In the genomic region with DNA sequence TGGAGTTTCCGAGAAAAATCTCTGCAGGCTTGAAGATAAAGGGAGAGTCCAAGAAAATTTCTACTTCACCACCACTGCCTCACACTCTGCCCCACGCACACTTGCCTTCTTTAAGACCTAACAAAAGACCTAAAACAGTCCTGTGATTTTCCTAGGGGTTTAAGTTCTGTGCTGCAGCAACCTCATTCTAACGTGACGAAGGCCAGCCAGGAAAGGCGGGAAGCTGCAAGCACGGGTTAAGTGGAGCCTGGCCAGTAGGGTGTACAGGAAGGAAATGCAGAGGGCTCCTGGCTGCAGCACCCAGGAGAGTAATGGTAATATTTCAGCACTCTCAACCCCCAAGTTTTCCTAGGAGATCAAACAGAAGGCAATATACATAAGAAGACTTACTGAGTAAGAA, we compare ENCODE assay signal across 8 cellular contexts. TPM values are rescaled to one million over a fixed set of nuclear protein-coding genes. Genes with fewer than 3 reads are reported as not detected.
A peak's percentile ranks its signal among the peaks of the same experiment; 100 is the strongest.
DNase-seq lines count a peak whose midpoint lies in the region; ATAC-seq and TF ChIP-seq lines count a peak whose summit lies in the region.

No MANE protein-coding gene starts in this region.

- peak overlapping the region; percentile 72 to 84 for H3K4me3 ChIP-seq in foreskin fibroblast (ENCODE audit: low read depth in 1 of 2, low read length in 2 of 2)

- DNase-seq in DMS79 treated with DMSO at 0.1 percent for 48 hours (lab: John Stamatoyannopoulos, UW), result peak; percentile 48
- no peak for DNase-seq in T-helper 17 cell
- DNase-seq in foreskin fibroblast, result peak in 1 of 2 donors; percentile 57
- peak; percentile 40 for DNase-seq in occipital lobe (lab: John Stamatoyannopoulos, UW)
- no peak for DNase-seq in GDM1 (lab: John Stamatoyannopoulos, UW)
- DNase-seq in NCI-H146 (lab: John Stamatoyannopoulos, UW), result no peak

- H3K36me3 Mint-ChIP-seq in T-helper 17 cell (ENCODE audit: low read depth), result peaks cover 3% of the 10 kb centered on the region

- H3K4me3 Mint-ChIP-seq in T-helper 17 cell, result peak overlapping the region; percentile 90

- H3K4me1 Mint-ChIP-seq in T-helper 17 cell, result peaks cover 22% of the 10 kb centered on the region

- ATAC-seq in T-helper 17 cell (no peak), HG03108 (IDR thresholded peaks at IDR 0.05; ENCODE audit: unreplicated experiment) (no peak), HG02973 (IDR thresholded peaks at IDR 0.05; ENCODE audit: unreplicated experiment) (no peak)

- H3K27me3 Mint-ChIP-seq in T-helper 17 cell, result no peaks in the 10 kb centered on the region

- peak overlapping the region; percentile 95 for H3K27ac Mint-ChIP-seq in T-helper 17 cell

- no peak for TF ChIP-seq CTCF in foreskin fibroblast (IDR thresholded peaks at IDR 0.05; ENCODE audit: low read depth, low read length)

- no peaks in the 10 kb centered on the region for H3K9me3 ChIP-seq in T-helper 17 cell (ENCODE audit: control insufficient read depth, low read length, poor library complexity, severe bottlenecking)

RNA-seq across cellular contexts. Expression of a gene that starts 1.5 kb away (rescaled TPM):
- total RNA-seq in T-helper 17 cell (1 to 10 TPM; 3.0 to 5.6 TPM), occipital lobe (15.8 TPM)

Comparison
In these comparisons a context has a peak if more than half of its experiments do, and no peak if none do; other contexts are left out.
1. DNase-seq: peak in DMS79 treated with DMSO at 0.1 percent for 48 hours (single experiment) and occipital lobe (single experiment); none in T-helper 17 cell (0 of 3), GDM1 (single experiment) and NCI-H146 (single experiment).